9 cellular contexts compared by ENCODE assay signal in the genomic region with DNA sequence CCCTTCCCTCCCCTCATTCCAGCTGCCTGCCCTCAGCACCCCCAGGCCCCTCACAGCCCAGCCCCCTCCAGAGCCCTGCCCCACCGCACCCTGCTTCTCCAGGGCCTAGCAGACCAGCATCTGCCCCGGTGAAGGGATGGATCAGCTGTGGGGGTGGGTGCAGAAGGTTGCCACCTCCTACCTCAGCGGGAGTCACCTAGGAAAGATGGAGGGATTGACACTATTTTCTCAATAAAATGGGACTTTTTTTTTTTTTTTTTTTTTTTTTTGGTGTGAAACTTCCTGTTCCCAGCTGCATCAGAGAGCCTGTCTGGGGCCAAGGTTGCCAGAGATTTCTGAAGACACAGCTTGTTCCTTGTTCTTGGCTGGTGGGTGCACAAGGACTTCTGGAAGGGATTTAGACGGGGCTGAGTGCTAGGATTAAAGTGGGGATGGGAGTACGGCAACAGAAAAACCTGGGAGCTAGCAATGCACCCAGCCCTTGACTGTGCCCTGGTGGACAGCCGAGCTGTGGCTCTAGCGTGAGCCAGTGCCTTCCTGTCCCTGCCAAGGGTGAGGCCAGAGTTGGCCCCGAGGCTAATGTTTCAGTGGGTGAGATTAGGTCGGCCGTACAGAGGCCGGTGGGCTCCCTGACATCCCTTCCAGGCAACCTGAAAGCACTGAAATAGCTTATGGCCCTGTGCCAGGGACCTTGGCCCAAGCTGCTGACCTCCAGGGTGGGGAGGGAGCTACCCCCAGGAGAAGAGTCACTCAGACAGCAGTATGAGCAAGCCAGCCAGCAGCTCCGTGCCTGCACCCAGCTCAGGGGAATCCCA. TPM values are rescaled to one million over a fixed set of nuclear protein-coding genes. Genes with fewer than 3 reads are reported as not detected.
DNase-seq lines count a peak whose midpoint lies in the region; ATAC-seq and TF ChIP-seq lines count a peak whose summit lies in the region.
"Had no signal": no experiment of that assay in that cellular context is flagged by ENCODE, and none has a peak within 500 bp of the region (broad histone marks: within the 10 kb centered on the region; RNA-seq: fewer than 3 reads in every experiment).

No MANE protein-coding gene starts in this region.

- no peak for TF ChIP-seq CTCF in GM13976 (IDR thresholded peaks at IDR 0.05; ENCODE audit: borderline replicate concordance, control extremely low read depth, extremely low read depth, insufficient read depth, missing control alignments)
- peak; percentile 19 for TF ChIP-seq CTCF in cardiac muscle cell (IDR thresholded peaks at IDR 0.05; ENCODE audit: low read depth, low read length)

- peaks cover 32% of the 10 kb centered on the region for H3K4me1 ChIP-seq in cardiac muscle cell (ENCODE audit: low read depth)

- ATAC-seq in HG03571 (IDR thresholded peaks at IDR 0.05; ENCODE audit: unreplicated experiment) = no peak
- ATAC-seq in GM21825 (IDR thresholded peaks at IDR 0.05; ENCODE audit: unreplicated experiment) = no peak

- H3K27me3 ChIP-seq in cardiac muscle cell = peaks cover 13% of the 10 kb centered on the region

- intact Hi-C loops in posterior vena cava (cut with DNase I) = loop anchor here (10.0 kb wide), 2 partner anchors 165 to 295 kb away; no protein-coding TSS in a partner anchor

- H3K27ac ChIP-seq in cardiac muscle cell = peak overlapping the region; percentile 69

- in situ Hi-C loops in GM13976 (cut with MboI; ENCODE audit: low sequenced_read_pairs, unreplicated experiment) = loop anchor here (10.0 kb wide), 1 partner anchor 175 kb away; no protein-coding TSS in a partner anchor

- DNase-seq in GM13976 (ENCODE audit: low spot score) (peak; percentile 38), SK-N-DZ (ENCODE audit: low spot score) (peak; percentile 23), cardiac muscle cell (ENCODE audit: low read depth in 1 of 2, low spot score in 1 of 2) (peak; percentile 53 to 57), renal cortical epithelial cell (ENCODE audit: low read depth) (peak; percentile 40), T1000 (lab: John Stamatoyannopoulos, UW) (no peak), posterior vena cava (ENCODE audit: low spot score) (no peak)

- no peaks in the 10 kb centered on the region for H3K9me3 ChIP-seq in cardiac muscle cell (ENCODE audit: low read depth)

- H3K4me3 ChIP-seq in cardiac muscle cell = no peak overlapping the region

- H3K36me3 ChIP-seq in cardiac muscle cell = no peaks in the 10 kb centered on the region

RNA-seq across cellular contexts. Expression of gene B3GNT7, which starts 4.5 kb away (rescaled TPM):
- polyA plus RNA-seq in SK-N-DZ (2014; cell fraction: cytosol; rRNA removed) = 0.24 TPM in 1 of 2 replicates, not detected in the other
- 0.07 TPM in 1 of 2 replicates, not detected in the other for polyA plus RNA-seq in SK-N-DZ (2014; cell fraction: nucleus; rRNA removed)
- total RNA-seq in cardiac muscle cell (7.7 and 15.8 TPM in 2 replicates), renal cortical epithelial cell (4.0 and 4.5 TPM in 2 replicates), posterior vena cava (1 to 10 TPM; 5.7 to 7.7 TPM)
- polyA plus RNA-seq in cardiac muscle cell = 2.9 and 6.9 TPM in 2 replicates
- total RNA-seq: T-helper 1 cell treated with Interleukin-12 subunit alpha and Interleukin-12 subunit beta and Interleukin-4 antibody, amounts not matched to agents 30 ng/mL and 1 ng/mL, for 36 hours had no signal

Comparison
In these comparisons a context has a peak if more than half of its experiments do, and no peak if none do; other contexts are left out.
1. DNase-seq: peak in GM13976 (single experiment), SK-N-DZ (single experiment), cardiac muscle cell (2 of 2) and renal cortical epithelial cell (single experiment); none in T1000 (single experiment) and posterior vena cava (single experiment).